In the genomic region with DNA sequence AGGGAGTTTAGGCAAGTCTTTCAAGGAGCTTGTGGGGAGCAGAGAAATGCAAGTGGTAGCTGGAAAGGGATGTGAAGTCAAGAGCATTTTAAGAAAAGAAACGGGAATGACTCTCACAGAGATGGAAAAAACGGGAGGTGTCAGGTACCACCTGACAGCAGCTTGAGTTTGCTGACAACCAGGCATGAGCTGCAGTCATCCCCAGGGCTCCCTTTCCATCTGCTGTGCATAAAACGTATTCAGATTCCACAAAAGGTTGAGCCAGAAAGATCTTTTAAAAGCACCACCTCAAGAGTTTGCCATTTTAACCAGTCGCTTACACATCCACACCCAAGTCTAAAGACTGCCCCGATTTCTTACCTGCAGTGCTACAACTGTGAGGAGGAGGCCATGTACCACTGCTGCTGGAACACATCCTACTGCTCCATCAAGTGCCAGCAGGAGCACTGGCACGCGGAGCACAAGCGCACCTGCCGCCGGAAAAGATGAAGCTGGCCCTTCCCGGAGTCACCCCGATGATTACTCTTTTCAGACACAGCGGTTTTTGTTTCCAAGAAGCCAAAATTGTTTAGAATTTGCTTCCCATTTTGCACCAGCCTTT, we compare ENCODE assay signal across 23 cellular contexts.
"Had no signal": no experiment of that assay in that cellular context is flagged by ENCODE, and none has a peak within 500 bp of the region (broad histone marks: within the 10 kb centered on the region; RNA-seq: fewer than 3 reads in every experiment).

No MANE protein-coding gene starts in this region.

- DNase-seq: activated CD8-positive, alpha-beta T cell treated with anti-CD3 and anti-CD28 coated beads for 36 hours; activated effector memory CD4-positive, alpha-beta T cell treated with anti-CD3 and anti-CD28 coated beads, Interleukin-2, amount 50 U/mL, for 16 hours; activated naive CD4-positive, alpha-beta T cell; activated naive CD4-positive, alpha-beta T cell treated with anti-CD3 and anti-CD28 coated beads, Interleukin-2, amount 50 U/mL, for 16 hours; activated naive CD8-positive, alpha-beta T cell treated with anti-CD3 and anti-CD28 coated beads for 36 hours; activated T-cell treated with anti-CD3 and anti-CD28 coated beads, Interleukin-2, amount 50 U/mL, for 1 hour; activated T-cell treated with anti-CD3 and anti-CD28 coated beads, Interleukin-2, amount 50 U/mL, for 72 hours; amniotic stem cell; aorta; brain microvascular endothelial cell; NCI-H1105; NCI-H1417 treated with DMSO at 0.1 percent for 48 hours; NCI-H187 treated with DMSO at 0.1 percent for 48 hours; NCI-H2081; NCI-H345; NCI-H524 treated with DMSO at 0.1 percent for 48 hours; SHP77; SJCRH30 had no signal

- H3K4me3 Mint-ChIP-seq: activated CD8-positive, alpha-beta T cell treated with anti-CD3 and anti-CD28 coated beads for 36 hours; activated naive CD8-positive, alpha-beta T cell treated with anti-CD3 and anti-CD28 coated beads for 36 hours; activated T-cell treated with anti-CD3 and anti-CD28 coated beads, Interleukin-2, amount 50 U/mL, for 72 hours; activated T-helper 17 cell treated with anti-CD3 and anti-CD28 coated beads, Interleukin-2, amount 50 U/mL, for 72 hours; central memory CD8-positive, alpha-beta T cell; T-helper 2 cell treated with Interferon-gamma antibody and Interleukin-4, amounts not matched to agents 5 μg/mL and 100 μg/mL, for 36 hours had no signal

- H3K27me3 Mint-ChIP-seq: activated CD8-positive, alpha-beta T cell treated with anti-CD3 and anti-CD28 coated beads for 36 hours; activated naive CD8-positive, alpha-beta T cell treated with anti-CD3 and anti-CD28 coated beads for 36 hours; activated T-helper 17 cell treated with anti-CD3 and anti-CD28 coated beads, Interleukin-2, amount 50 U/mL, for 72 hours; central memory CD8-positive, alpha-beta T cell had no signal

- H3K27ac Mint-ChIP-seq: activated CD8-positive, alpha-beta T cell treated with anti-CD3 and anti-CD28 coated beads for 36 hours; activated T-cell treated with anti-CD3 and anti-CD28 coated beads, Interleukin-2, amount 50 U/mL, for 72 hours; activated T-helper 17 cell treated with anti-CD3 and anti-CD28 coated beads, Interleukin-2, amount 50 U/mL, for 72 hours; T-helper 2 cell treated with Interferon-gamma antibody and Interleukin-4, amounts not matched to agents 5 μg/mL and 100 μg/mL, for 36 hours had no signal

- H3K9me3 ChIP-seq: SJCRH30 had no signal

- H3K4me1 Mint-ChIP-seq: activated naive CD8-positive, alpha-beta T cell treated with anti-CD3 and anti-CD28 coated beads for 36 hours; activated T-helper 17 cell treated with anti-CD3 and anti-CD28 coated beads, Interleukin-2, amount 50 U/mL, for 72 hours had no signal

- ATAC-seq: activated CD8-positive, alpha-beta T cell treated with anti-CD3 and anti-CD28 coated beads for 36 hours; activated T-cell treated with anti-CD3 and anti-CD28 coated beads, Interleukin-2, amount 50 U/mL, for 72 hours; activated T-helper 17 cell treated with anti-CD3 and anti-CD28 coated beads, Interleukin-2, amount 50 U/mL, for 72 hours; K562; Panc1 had no signal

- H3K9me3 Mint-ChIP-seq: activated CD8-positive, alpha-beta T cell treated with anti-CD3 and anti-CD28 coated beads for 36 hours; activated naive CD8-positive, alpha-beta T cell treated with anti-CD3 and anti-CD28 coated beads for 36 hours; activated T-cell treated with anti-CD3 and anti-CD28 coated beads, Interleukin-2, amount 50 U/mL, for 72 hours; activated T-helper 17 cell treated with anti-CD3 and anti-CD28 coated beads, Interleukin-2, amount 50 U/mL, for 72 hours; central memory CD8-positive, alpha-beta T cell; T-helper 2 cell treated with Interferon-gamma antibody and Interleukin-4, amounts not matched to agents 5 μg/mL and 100 μg/mL, for 36 hours had no signal
